In the genomic region with DNA sequence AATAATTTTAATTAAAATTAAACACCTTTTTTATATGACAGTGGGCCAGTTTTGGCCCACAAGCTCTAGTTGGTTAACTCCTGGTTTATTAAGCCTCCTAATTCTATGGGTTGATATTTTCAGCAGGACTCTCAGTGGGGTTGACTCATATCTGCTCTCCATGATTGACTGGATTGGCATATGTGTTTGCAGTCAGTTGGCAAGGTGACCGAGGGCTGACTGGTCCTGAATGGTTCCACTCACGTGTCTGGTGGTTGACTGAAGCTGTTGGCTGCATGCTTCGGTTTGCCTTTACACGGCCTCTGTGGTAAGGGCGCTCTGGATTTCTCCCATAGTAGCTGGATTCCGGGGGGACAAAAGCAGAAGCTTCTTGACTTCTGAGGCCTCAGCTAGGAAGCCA, we compare ENCODE assay signal across 8 cellular contexts.
DNase-seq lines count a peak whose midpoint lies in the region; ATAC-seq and TF ChIP-seq lines count a peak whose summit lies in the region.
"Had no signal": no experiment of that assay in that cellular context is flagged by ENCODE, and none has a peak within 500 bp of the region (broad histone marks: within the 10 kb centered on the region; RNA-seq: fewer than 3 reads in every experiment).

No MANE protein-coding gene starts in this region.

- H3K4me3 Mint-ChIP-seq in CD14-positive monocyte: no peak overlapping the region

- DNase-seq in Kasumi-1 (lab: John Stamatoyannopoulos, UW) (peak; percentile 40 to 64), kidney tubule cell (ENCODE audit: low spot score) (peak; percentile 58), CD14-positive monocyte (ENCODE audit: low spot score) (no peak), NCI-H128 (lab: John Stamatoyannopoulos, UW; ENCODE audit: unreplicated experiment) (no peak), NK-92 (lab: John Stamatoyannopoulos, UW; ENCODE audit: unreplicated experiment) (no peak)
- DNase-seq: NCI-H1105 treated with DMSO at 0.1 percent for 48 hours had no signal

- H3K4me1 Mint-ChIP-seq in CD14-positive monocyte: no peaks in the 10 kb centered on the region

- peaks cover 0 to 5% (median 0%) of the 10 kb centered on the region in 7 donors for H3K9me3 Mint-ChIP-seq in CD14-positive monocyte

- ATAC-seq in GM18861 (IDR thresholded peaks at IDR 0.05; ENCODE audit: unreplicated experiment) (peak; percentile 88), GM21528 (IDR thresholded peaks at IDR 0.05; ENCODE audit: low FRiP score, unreplicated experiment) (peak; percentile 55)

- H3K36me3 Mint-ChIP-seq in CD14-positive monocyte: no peaks in the 10 kb centered on the region

- TF ChIP-seq CTCF in CD14-positive monocyte (IDR thresholded peaks at IDR 0.05): no peak

- H3K27ac Mint-ChIP-seq in CD14-positive monocyte: no peak overlapping the region

- intact Hi-C loops in CD14-positive monocyte (cut with micrococcal nuclease): no loop called here

- H3K27me3 Mint-ChIP-seq in CD14-positive monocyte (ENCODE audit: low read depth in 3 of 3): peaks cover 0 to 4% (median 0%) of the 10 kb centered on the region in 3 donors

Comparison
In these comparisons a context has a peak if more than half of its experiments do, and no peak if none do; other contexts are left out.
1. DNase-seq: peak in Kasumi-1 (2 of 2) and kidney tubule cell (single experiment); none in CD14-positive monocyte (single experiment), NCI-H128 (single experiment) and NK-92 (single experiment).